Comparison of ENCODE assay signal across 8 cellular contexts in genomic region chr7:36291387-36292316, GRCh38.
DNase-seq lines count a peak whose midpoint lies in the region; ATAC-seq lines count a peak whose summit lies in the region.

No MANE protein-coding gene starts in this region.

- no peaks in the 10 kb centered on the region for H3K27me3 ChIP-seq in duodenal mucosa (ENCODE audit: control insufficient read depth in 1 of 2, insufficient read depth in 2 of 2, low read length in 2 of 2)

- ATAC-seq in HG03354 (IDR thresholded peaks at IDR 0.05; ENCODE audit: poor library complexity, severe bottlenecking, unreplicated experiment) (peak; percentile 52), HG02970 (IDR thresholded peaks at IDR 0.05; ENCODE audit: low FRiP score, unreplicated experiment) (no peak)

- peaks cover 32 to 35% of the 10 kb centered on the region in 2 donors for H3K4me1 ChIP-seq in duodenal mucosa (ENCODE audit: control insufficient read depth in 1 of 2, insufficient read depth in 2 of 2, low read length in 2 of 2)

- peak overlapping the region; percentile 49 to 57 for H3K4me3 ChIP-seq in duodenal mucosa (ENCODE audit: low read depth in 1 of 2, low read length in 2 of 2)

- peak overlapping the region; percentile 54 to 63 for H3K9ac ChIP-seq in duodenal mucosa (ENCODE audit: low read depth in 1 of 2, low read length in 2 of 2)

- peak; percentile 88 for DNase-seq in ELR (ENCODE audit: low read depth)
- DNase-seq in NCI-H526 treated with DMSO at 0.1 percent for 48 hours (lab: John Stamatoyannopoulos, UW), result peak; percentile 23
- DNase-seq in activated CD4-positive, alpha-beta T cell treated with anti-CD3 and anti-CD28 coated beads, Interleukin-2, amount 50 U/mL, for 48 hours, result peak; percentile 80 to 82
- peak; percentile 89 to 94 for DNase-seq in lung microvascular endothelial cell (ENCODE audit: low read depth in 2 of 2)
- DNase-seq in stimulated activated CD4-positive, alpha-beta T cell treated with anti-CD3 and anti-CD28 coated beads, TNF-alpha, amount 100 ng/mL, for 4 hours (ENCODE audit: low read depth in 3 of 3), result peak; percentile 56 to 63 (median 57)

- H3K9me3 ChIP-seq in duodenal mucosa (ENCODE audit: control insufficient read depth in 1 of 2, low read length in 2 of 2), result no peaks in the 10 kb centered on the region

- peak overlapping the region; percentile 48 for H3K27ac ChIP-seq in duodenal mucosa (ENCODE audit: low read depth, low read length)

- peaks cover 3 to 6% of the 10 kb centered on the region in 2 donors for H3K36me3 ChIP-seq in duodenal mucosa (ENCODE audit: control insufficient read depth in 1 of 2, insufficient read depth in 2 of 2, low read length in 2 of 2)

Comparison
In these comparisons a context has a peak if more than half of its experiments do, and no peak if none do; other contexts are left out.
1. DNase-seq: peak in every context shown above with its lines; median percentile 92 in lung microvascular endothelial cell; 88 in ELR; 81 in activated CD4-positive, alpha-beta T cell treated with anti-CD3 and anti-CD28 coated beads, Interleukin-2, amount 50 U/mL, for 48 hours; 57 in stimulated activated CD4-positive, alpha-beta T cell treated with anti-CD3 and anti-CD28 coated beads, TNF-alpha, amount 100 ng/mL, for 4 hours; 23 in NCI-H526 treated with DMSO at 0.1 percent for 48 hours.